1 cellular context compared by ENCODE assay signal in genomic region chr3:184563569-184563925, GRCh38.
TF ChIP-seq lines count a peak whose summit lies in the region.

No MANE protein-coding gene starts in this region.

TF ChIP-seq in HCT116, 20 proteins besides CTCF, POLR2A, EP300 and RAD21:
- TF ChIP-seq YY1 (IDR thresholded peaks at IDR 0.05; ENCODE audit: extremely low read depth, insufficient replicate concordance, low read depth, low read length) (no peak), EZH2 (IDR thresholded peaks at IDR 0.05) (no peak), TCF7L2 (IDR thresholded peaks at IDR 0.05; ENCODE audit: borderline replicate concordance, extremely low read depth, insufficient read depth, insufficient read length) (no peak), CBX3 (IDR thresholded peaks at IDR 0.05; ENCODE audit: low read depth) (no peak), EGR1 (IDR thresholded peaks at IDR 0.05; ENCODE audit: low read depth) (no peak), ELF1 (IDR thresholded peaks at IDR 0.05; ENCODE audit: borderline replicate concordance, low read depth) (no peak), ZBTB33 (IDR thresholded peaks at IDR 0.05; ENCODE audit: extremely low read depth, insufficient replicate concordance, low read length) (no peak), REST (IDR thresholded peaks at IDR 0.05; ENCODE audit: low read depth) (no peak), MAX (IDR thresholded peaks at IDR 0.05) (no peak), CEBPB (IDR thresholded peaks at IDR 0.05; ENCODE audit: low read depth) (no peak), ZFX (IDR thresholded peaks at IDR 0.05) (no peak)
